In the genomic region with DNA sequence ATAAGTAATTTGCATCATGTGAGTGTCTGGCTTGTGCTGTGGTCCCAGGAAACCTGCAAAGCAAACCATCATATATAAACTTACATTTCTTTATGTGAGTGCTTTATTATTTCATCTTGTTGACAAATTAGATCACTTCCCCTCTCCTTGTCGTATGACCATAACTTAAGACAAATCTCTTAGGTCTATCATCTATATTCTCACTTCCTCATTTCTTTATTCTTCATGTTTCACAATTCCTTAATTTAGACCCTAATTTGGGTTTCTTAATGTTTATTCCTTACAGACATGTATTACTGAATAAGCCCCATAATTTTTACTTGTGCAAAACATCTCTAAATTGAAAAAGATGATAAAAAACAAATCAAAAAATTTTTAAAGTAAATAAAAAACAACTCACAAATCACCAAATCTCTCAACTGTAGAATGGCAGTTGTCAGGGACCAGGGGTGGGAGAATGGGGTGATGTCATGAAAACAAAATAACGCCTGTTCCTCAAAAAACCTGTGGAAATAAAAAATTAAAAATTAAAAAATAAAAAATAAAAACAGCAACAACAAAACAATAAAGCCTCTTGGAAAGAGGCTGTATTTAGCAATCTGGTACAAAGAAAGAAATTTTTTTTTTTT, we compare ENCODE assay signal across 1 cellular context.
TF ChIP-seq lines count a peak whose summit lies in the region.

No MANE protein-coding gene starts in this region.

TF ChIP-seq in GM12878, 131 proteins besides CTCF, POLR2A, EP300 and RAD21 (continued from another document):
- TF ChIP-seq RAD51 (IDR thresholded peaks at IDR 0.05) (no peak), GATAD2B (conservative IDR thresholded peaks at IDR 0.05; ENCODE audit: low read depth) (no peak), ASH2L (IDR thresholded peaks at IDR 0.05; ENCODE audit: borderline replicate concordance, low read depth) (no peak), GABPA (IDR thresholded peaks at IDR 0.05; ENCODE audit: low read depth) (peak; percentile 56; the same call in 1 of the 2 replicates), PML (IDR thresholded peaks at IDR 0.05; ENCODE audit: low read length) (no peak), RELA (IDR thresholded peaks at IDR 0.05; ENCODE audit: borderline replicate concordance, partially characterized antibody) (no peak), SMARCA5 (IDR thresholded peaks at IDR 0.05) (no peak), KLF5 (IDR thresholded peaks at IDR 0.05; ENCODE audit: partially characterized antibody) (no peak), ZBTB40 (IDR thresholded peaks at IDR 0.05; ENCODE audit: borderline replicate concordance) (peak; percentile 78; the same call in 1 of the 2 replicates), ZNF384 (IDR thresholded peaks at IDR 0.05; ENCODE audit: borderline replicate concordance, low read depth, low read length) (no peak), BACH1 (IDR thresholded peaks at IDR 0.05; ENCODE audit: borderline replicate concordance) (no peak; the same call in 1 of the 2 replicates), IRF4 (IDR thresholded peaks at IDR 0.05; ENCODE audit: low read depth, low read length) (no peak), ZSCAN29 (IDR thresholded peaks at IDR 0.05) (no peak), SUZ12 (IDR thresholded peaks at IDR 0.05; ENCODE audit: unreplicated experiment) (no peak), PAX5 (IDR thresholded peaks at IDR 0.05; ENCODE audit: borderline replicate concordance, low read depth, low read length) (no peak), MEF2B (IDR thresholded peaks at IDR 0.05; ENCODE audit: partially characterized antibody, poor library complexity, severe bottlenecking) (peak; percentile 85), CREM (IDR thresholded peaks at IDR 0.05; ENCODE audit: low read depth) (peak; percentile 53), STAT1 (conservative IDR thresholded peaks at IDR 0.05) (no peak), RUNX3 (IDR thresholded peaks at IDR 0.05; ENCODE audit: low read length) (peak; percentile 33; the same call in 1 of the 2 replicates), MEF2A (IDR thresholded peaks at IDR 0.05; ENCODE audit: insufficient read depth, low read depth, low read length) (0 out of 2 replicates have a peak, but pooled peaks have one; percentile 45), ZNF274 (IDR thresholded peaks at IDR 0.05; ENCODE audit: insufficient read depth, insufficient read length) (no peak), NFIC (IDR thresholded peaks at IDR 0.05; ENCODE audit: low read depth, low read length) (peak; percentile 54; the same call in 1 of the 2 replicates), POLR2AphosphoS5 (IDR thresholded peaks at IDR 0.05; ENCODE audit: low read length) (no peak), CHD1 (IDR thresholded peaks at IDR 0.05; ENCODE audit: low read depth, low read length) (no peak), MTA2 (IDR thresholded peaks at IDR 0.05; ENCODE audit: low read depth) (peak; percentile 89), IKZF2 (IDR thresholded peaks at IDR 0.05) (peak; percentile 64 to 84; a peak in 3 of 4 replicates), NR2C2 (IDR thresholded peaks at IDR 0.05; ENCODE audit: borderline replicate concordance, control insufficient read depth, insufficient read length, low read depth) (no peak), RBBP5 (conservative IDR thresholded peaks at IDR 0.05) (no peak), MYC (IDR thresholded peaks at IDR 0.05; ENCODE audit: insufficient read depth, insufficient read length, insufficient replicate concordance, low read length, severe bottlenecking) (no peak), SIN3A (IDR thresholded peaks at IDR 0.05; ENCODE audit: low read depth, low read length) (no peak), MYB (IDR thresholded peaks at IDR 0.05; ENCODE audit: borderline replicate concordance, low read depth, low read length) (no peak), FOXM1 (IDR thresholded peaks at IDR 0.05; ENCODE audit: low read depth, low read length) (no peak), CHD4 (IDR thresholded peaks at IDR 0.05) (no peak), EGR1 (IDR thresholded peaks at IDR 0.05; ENCODE audit: borderline replicate concordance in 1 of 2, low read depth in 2 of 2, low read length in 2 of 2) (no peak), ATF7 (IDR thresholded peaks at IDR 0.05; ENCODE audit: low read depth) (peak; percentile 82), CBFB (IDR thresholded peaks at IDR 0.05; ENCODE audit: low read depth) (no peak), DPF2 (IDR thresholded peaks at IDR 0.05) (peak; percentile 73), FOXK2 (IDR thresholded peaks at IDR 0.05) (no peak), NFYA (IDR thresholded peaks at IDR 0.05; ENCODE audit: borderline replicate concordance, low read depth, low read length) (no peak), SMC3 (IDR thresholded peaks at IDR 0.05; ENCODE audit: borderline replicate concordance, low read length) (no peak)
- TF ChIP-seq, protein P1, sequence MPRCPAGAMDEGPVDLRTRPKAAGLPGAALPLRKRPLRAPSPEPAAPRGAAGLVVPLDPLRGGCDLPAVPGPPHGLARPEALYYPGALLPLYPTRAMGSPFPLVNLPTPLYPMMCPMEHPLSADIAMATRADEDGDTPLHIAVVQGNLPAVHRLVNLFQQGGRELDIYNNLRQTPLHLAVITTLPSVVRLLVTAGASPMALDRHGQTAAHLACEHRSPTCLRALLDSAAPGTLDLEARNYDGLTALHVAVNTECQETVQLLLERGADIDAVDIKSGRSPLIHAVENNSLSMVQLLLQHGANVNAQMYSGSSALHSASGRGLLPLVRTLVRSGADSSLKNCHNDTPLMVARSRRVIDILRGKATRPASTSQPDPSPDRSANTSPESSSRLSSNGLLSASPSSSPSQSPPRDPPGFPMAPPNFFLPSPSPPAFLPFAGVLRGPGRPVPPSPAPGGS (IDR thresholded peaks at IDR 0.05; ENCODE audit: borderline replicate concordance, insufficient read depth, low read depth, low read length, poor library complexity, severe bottlenecking), result no peak
- TF ChIP-seq, protein P2, sequence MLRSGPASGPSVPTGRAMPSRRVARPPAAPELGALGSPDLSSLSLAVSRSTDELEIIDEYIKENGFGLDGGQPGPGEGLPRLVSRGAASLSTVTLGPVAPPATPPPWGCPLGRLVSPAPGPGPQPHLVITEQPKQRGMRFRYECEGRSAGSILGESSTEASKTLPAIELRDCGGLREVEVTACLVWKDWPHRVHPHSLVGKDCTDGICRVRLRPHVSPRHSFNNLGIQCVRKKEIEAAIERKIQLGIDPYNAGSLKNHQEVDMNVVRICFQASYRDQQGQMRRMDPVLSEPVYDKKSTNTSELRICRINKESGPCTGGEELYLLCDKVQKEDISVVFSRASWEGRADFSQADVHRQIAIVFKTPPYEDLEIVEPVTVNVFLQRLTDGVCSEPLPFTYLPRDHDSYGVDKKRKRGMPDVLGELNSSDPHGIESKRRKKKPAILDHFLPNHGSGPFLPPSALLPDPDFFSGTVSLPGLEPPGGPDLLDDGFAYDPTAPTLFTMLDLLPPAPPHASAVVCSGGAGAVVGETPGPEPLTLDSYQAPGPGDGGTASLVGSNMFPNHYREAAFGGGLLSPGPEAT (IDR thresholded peaks at IDR 0.05; ENCODE audit: low read depth), result peak; percentile 59; the same call in 1 of the 2 replicates
- TF ChIP-seq, protein P3, sequence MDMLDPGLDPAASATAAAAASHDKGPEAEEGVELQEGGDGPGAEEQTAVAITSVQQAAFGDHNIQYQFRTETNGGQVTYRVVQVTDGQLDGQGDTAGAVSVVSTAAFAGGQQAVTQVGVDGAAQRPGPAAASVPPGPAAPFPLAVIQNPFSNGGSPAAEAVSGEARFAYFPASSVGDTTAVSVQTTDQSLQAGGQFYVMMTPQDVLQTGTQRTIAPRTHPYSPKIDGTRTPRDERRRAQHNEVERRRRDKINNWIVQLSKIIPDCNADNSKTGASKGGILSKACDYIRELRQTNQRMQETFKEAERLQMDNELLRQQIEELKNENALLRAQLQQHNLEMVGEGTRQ (IDR thresholded peaks at IDR 0.05; ENCODE audit: borderline replicate concordance, low read depth, low read length), result no peak
- TF ChIP-seq, protein P4, sequence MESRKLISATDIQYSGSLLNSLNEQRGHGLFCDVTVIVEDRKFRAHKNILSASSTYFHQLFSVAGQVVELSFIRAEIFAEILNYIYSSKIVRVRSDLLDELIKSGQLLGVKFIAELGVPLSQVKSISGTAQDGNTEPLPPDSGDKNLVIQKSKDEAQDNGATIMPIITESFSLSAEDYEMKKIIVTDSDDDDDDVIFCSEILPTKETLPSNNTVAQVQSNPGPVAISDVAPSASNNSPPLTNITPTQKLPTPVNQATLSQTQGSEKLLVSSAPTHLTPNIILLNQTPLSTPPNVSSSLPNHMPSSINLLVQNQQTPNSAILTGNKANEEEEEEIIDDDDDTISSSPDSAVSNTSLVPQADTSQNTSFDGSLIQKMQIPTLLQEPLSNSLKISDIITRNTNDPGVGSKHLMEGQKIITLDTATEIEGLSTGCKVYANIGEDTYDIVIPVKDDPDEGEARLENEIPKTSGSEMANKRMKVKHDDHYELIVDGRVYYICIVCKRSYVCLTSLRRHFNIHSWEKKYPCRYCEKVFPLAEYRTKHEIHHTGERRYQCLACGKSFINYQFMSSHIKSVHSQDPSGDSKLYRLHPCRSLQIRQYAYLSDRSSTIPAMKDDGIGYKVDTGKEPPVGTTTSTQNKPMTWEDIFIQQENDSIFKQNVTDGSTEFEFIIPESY (IDR thresholded peaks at IDR 0.05), result no peak
- TF ChIP-seq, protein P5, sequence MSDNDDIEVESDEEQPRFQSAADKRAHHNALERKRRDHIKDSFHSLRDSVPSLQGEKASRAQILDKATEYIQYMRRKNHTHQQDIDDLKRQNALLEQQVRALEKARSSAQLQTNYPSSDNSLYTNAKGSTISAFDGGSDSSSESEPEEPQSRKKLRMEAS (IDR thresholded peaks at IDR 0.05; ENCODE audit: low read depth, low read length), result no peak
- TF ChIP-seq, protein P6, sequence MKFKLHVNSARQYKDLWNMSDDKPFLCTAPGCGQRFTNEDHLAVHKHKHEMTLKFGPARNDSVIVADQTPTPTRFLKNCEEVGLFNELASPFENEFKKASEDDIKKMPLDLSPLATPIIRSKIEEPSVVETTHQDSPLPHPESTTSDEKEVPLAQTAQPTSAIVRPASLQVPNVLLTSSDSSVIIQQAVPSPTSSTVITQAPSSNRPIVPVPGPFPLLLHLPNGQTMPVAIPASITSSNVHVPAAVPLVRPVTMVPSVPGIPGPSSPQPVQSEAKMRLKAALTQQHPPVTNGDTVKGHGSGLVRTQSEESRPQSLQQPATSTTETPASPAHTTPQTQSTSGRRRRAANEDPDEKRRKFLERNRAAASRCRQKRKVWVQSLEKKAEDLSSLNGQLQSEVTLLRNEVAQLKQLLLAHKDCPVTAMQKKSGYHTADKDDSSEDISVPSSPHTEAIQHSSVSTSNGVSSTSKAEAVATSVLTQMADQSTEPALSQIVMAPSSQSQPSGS (IDR thresholded peaks at IDR 0.05; ENCODE audit: low read length), result 0 out of 2 replicates have a peak, but pooled peaks have one; percentile 32
- TF ChIP-seq, protein P7, sequence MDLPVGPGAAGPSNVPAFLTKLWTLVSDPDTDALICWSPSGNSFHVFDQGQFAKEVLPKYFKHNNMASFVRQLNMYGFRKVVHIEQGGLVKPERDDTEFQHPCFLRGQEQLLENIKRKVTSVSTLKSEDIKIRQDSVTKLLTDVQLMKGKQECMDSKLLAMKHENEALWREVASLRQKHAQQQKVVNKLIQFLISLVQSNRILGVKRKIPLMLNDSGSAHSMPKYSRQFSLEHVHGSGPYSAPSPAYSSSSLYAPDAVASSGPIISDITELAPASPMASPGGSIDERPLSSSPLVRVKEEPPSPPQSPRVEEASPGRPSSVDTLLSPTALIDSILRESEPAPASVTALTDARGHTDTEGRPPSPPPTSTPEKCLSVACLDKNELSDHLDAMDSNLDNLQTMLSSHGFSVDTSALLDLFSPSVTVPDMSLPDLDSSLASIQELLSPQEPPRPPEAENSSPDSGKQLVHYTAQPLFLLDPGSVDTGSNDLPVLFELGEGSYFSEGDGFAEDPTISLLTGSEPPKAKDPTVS (IDR thresholded peaks at IDR 0.05; ENCODE audit: low read depth, low read length), result no peak
- TF ChIP-seq, protein P8, sequence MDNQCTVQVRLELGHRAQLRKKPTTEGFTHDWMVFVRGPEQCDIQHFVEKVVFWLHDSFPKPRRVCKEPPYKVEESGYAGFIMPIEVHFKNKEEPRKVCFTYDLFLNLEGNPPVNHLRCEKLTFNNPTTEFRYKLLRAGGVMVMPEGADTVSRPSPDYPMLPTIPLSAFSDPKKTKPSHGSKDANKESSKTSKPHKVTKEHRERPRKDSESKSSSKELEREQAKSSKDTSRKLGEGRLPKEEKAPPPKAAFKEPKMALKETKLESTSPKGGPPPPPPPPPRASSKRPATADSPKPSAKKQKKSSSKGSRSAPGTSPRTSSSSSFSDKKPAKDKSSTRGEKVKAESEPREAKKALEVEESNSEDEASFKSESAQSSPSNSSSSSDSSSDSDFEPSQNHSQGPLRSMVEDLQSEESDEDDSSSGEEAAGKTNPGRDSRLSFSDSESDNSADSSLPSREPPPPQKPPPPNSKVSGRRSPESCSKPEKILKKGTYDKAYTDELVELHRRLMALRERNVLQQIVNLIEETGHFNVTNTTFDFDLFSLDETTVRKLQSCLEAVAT (IDR thresholded peaks at IDR 0.05), result no peak
